ENCODE assay signal across 8 cellular contexts in the genomic region with DNA sequence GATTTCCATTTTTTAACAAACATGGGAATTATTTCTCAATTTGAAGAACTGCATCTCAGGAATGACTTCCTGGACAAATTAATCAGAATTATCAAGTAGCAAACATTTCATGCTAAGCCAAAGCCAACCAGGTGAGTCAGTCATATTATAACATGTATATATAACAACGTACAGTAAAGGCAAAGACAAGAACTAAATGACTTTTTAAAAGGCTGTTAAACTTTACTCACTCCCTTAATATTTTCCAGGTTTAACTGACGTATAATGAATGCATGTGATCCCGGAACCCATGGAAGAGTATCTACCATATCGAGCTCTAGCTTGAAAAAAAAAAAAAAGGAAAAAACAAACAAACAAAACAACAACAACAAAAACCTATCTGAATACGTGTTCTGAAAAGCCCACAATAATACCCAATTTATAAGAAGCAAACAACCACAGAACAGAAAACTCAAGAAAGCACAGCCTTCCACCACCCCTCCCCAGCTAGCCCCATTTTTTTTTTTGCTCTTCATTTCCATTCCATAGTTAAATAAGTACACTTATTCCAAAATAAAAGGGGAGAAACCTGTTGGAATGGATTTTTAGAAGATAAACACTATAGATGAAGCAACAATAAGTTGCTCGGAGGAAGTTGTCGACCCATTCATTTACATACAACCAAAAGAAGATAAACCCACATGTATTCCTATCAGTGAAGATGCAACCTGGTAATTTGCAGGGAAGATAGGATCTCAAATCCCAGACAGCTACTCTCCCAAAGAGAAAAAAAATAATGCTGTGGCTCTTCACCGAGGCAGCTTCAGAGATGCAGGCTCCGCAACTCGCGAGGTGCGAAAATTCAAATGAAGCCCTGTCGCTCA.
DNase-seq lines count a peak whose midpoint lies in the region; ATAC-seq lines count a peak whose summit lies in the region.

No MANE protein-coding gene starts in this region.

- H3K36me3 ChIP-seq in muscle layer of duodenum (ENCODE audit: control insufficient read depth in 1 of 2, insufficient read depth in 2 of 2, low read length in 2 of 2), result no peaks in the 10 kb centered on the region

- peak overlapping the region; percentile 96 for H3K4me3 Mint-ChIP-seq in central memory CD8-positive, alpha-beta T cell

- peaks cover 28% of the 10 kb centered on the region for H3K4me1 Mint-ChIP-seq in central memory CD8-positive, alpha-beta T cell

- no peaks in the 10 kb centered on the region for H3K9me3 Mint-ChIP-seq in central memory CD8-positive, alpha-beta T cell

- H3K4me3 ChIP-seq in GM08714 (ENCODE audit: low read length), result peak overlapping the region; percentile 76
- H3K4me3 ChIP-seq in muscle layer of duodenum (ENCODE audit: low read depth in 1 of 2, low read length in 2 of 2), result peak overlapping the region; percentile 84 to 87

- ATAC-seq in central memory CD8-positive, alpha-beta T cell (replicated peaks; ENCODE audit: extremely low read depth, poor library complexity, severe bottlenecking), result no peak
- no peak for ATAC-seq in HG02885 (IDR thresholded peaks at IDR 0.05; ENCODE audit: poor library complexity, unreplicated experiment)
- ATAC-seq in GM21717 (IDR thresholded peaks at IDR 0.05; ENCODE audit: unreplicated experiment), result no peak

- H3K27me3 ChIP-seq in muscle layer of duodenum (ENCODE audit: low read depth, low read length), result no peaks in the 10 kb centered on the region

- H3K9me3 ChIP-seq in muscle layer of duodenum (ENCODE audit: control insufficient read depth in 1 of 2, low read length in 2 of 2), result no peaks in the 10 kb centered on the region

- peaks cover 5 to 12% of the 10 kb centered on the region in 2 donors for H3K4me1 ChIP-seq in muscle layer of duodenum (ENCODE audit: control insufficient read depth in 1 of 2, insufficient read depth in 2 of 2, low read length in 2 of 2)

- DNase-seq in NAMALWA (ENCODE audit: low spot score) (peak; percentile 24), SIG-M5 (lab: John Stamatoyannopoulos, UW) (no peak)
- DNase-seq in central memory CD8-positive, alpha-beta T cell (ENCODE audit: low spot score in 2 of 2), result no peak
- no peak for DNase-seq in activated CD4-positive, alpha-beta T cell treated with anti-CD3 and anti-CD28 coated beads, Interleukin-2, amount 50 U/mL, for 4 hours

- H3K27me3 Mint-ChIP-seq in central memory CD8-positive, alpha-beta T cell, result no peaks in the 10 kb centered on the region

- H3K27ac ChIP-seq in muscle layer of duodenum (ENCODE audit: low read length), result peak overlapping the region; percentile 62

- H3K36me3 Mint-ChIP-seq in central memory CD8-positive, alpha-beta T cell (ENCODE audit: insufficient read depth), result no peaks in the 10 kb centered on the region

- peak overlapping the region; percentile 90 for H3K27ac Mint-ChIP-seq in central memory CD8-positive, alpha-beta T cell (ENCODE audit: low read depth)
